ENCODE assay signal across 9 cellular contexts in the genomic region with DNA sequence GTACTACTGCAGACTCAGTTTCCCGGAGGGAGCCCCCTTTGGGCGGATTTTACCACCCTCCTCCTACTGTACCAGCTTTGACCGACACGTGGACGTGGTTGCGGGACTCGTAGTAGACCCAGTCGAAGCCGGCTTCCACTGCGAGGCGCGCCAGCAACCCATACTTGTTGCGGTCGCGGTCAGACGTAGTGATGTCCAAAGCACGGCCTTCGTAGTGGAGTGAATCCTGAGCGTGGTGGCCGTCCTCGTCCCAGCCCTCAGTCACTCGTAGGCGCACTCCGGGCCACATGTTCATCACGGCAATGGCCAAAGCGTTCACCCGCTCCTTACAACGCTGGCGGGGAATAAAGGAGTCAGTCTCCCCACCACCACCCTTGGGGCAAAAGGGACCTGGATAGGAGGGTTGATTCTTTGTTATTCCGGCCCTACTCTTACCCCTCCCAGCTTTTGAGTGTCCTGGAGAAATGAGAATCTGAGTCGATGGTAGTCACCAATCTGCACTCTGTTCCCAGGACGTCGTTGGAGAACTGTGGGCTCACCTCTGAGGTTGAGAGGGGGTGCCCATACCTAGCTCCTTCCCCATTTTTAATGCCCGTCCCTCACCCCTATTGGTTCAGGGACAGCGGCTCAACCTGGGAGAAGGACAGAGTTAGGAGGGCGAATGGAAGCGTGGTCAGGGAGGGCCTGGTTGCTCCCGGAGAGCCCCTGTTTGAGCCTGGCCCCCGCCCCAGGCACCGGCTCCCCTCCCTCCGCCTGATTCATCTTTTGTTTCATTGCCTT. TPM values are rescaled to one million over a fixed set of nuclear protein-coding genes. Genes with fewer than 3 reads are reported as not detected.
DNase-seq lines count a peak whose midpoint lies in the region; ATAC-seq and TF ChIP-seq lines count a peak whose summit lies in the region.
"Had no signal": no experiment of that assay in that cellular context is flagged by ENCODE, and none has a peak within 500 bp of the region (broad histone marks: within the 10 kb centered on the region; RNA-seq: fewer than 3 reads in every experiment).

No MANE protein-coding gene starts in this region.

- intact Hi-C loops in naive thymus-derived CD4-positive, alpha-beta T cell (cut with micrococcal nuclease): loop anchor here in 1 of 2 donors (5.0 kb wide), 1 partner anchor 256 kb away; a partner anchor contains a TSS
- intact Hi-C loops in transverse colon (cut with DNase I; ENCODE audit: low total_unique reads): no loop called here

- no peak overlapping the region for H3K27ac ChIP-seq in naive thymus-derived CD4-positive, alpha-beta T cell (ENCODE audit: low read depth, low read length)
- H3K27ac ChIP-seq in upper lobe of left lung (peak overlapping the region in 2 of 4 donors; percentile 68), transverse colon (no peak overlapping the region)

- TF ChIP-seq POLR2A in upper lobe of left lung (IDR thresholded peaks at IDR 0.05): no peak
- TF ChIP-seq POLR2A in transverse colon (IDR thresholded peaks at IDR 0.05): no peak

- peaks cover 44 to 49% of the 10 kb centered on the region in 2 donors for H3K4me1 ChIP-seq in naive thymus-derived CD4-positive, alpha-beta T cell (ENCODE audit: control insufficient read depth in 2 of 2, insufficient read depth in 2 of 2, low read length in 2 of 2)
- H3K4me1 ChIP-seq in upper lobe of left lung (peaks cover 66 to 77% (median 70%) of the 10 kb centered on the region in 4 donors), transverse colon (peaks cover 32 to 55% (median 42%) of the 10 kb centered on the region in 4 donors)

- TF ChIP-seq CTCF in astrocyte of the spinal cord (IDR thresholded peaks at IDR 0.05; ENCODE audit: low read depth, low read length): no peak
- no peak for TF ChIP-seq CTCF in upper lobe of left lung (IDR thresholded peaks at IDR 0.05)
- TF ChIP-seq CTCF in transverse colon (IDR thresholded peaks at IDR 0.05): no peak

- TF ChIP-seq EP300 in upper lobe of left lung (IDR thresholded peaks at IDR 0.05): no peak
- no peak for TF ChIP-seq EP300 in transverse colon (IDR thresholded peaks at IDR 0.05; ENCODE audit: low read depth)

- CTCF ChIA-PET in naive thymus-derived CD4-positive, alpha-beta T cell (lab: Charles Lee): interaction anchor here (0.7 to 4.3 kb wide), 7 partner anchors 13 to 94 kb away, joined by 3 to 48 read pairs (median 6); a partner anchor contains a TSS

- H3K4me1 Mint-ChIP-seq in naive thymus-derived CD4-positive, alpha-beta T cell: peaks cover 22 to 69% (median 59%) of the 10 kb centered on the region in 7 donors

- H3K27ac Mint-ChIP-seq in naive thymus-derived CD4-positive, alpha-beta T cell: peak overlapping the region in 1 of 9 donors; percentile 23

- H3K36me3 ChIP-seq in naive thymus-derived CD4-positive, alpha-beta T cell (ENCODE audit: control insufficient read depth in 2 of 3, insufficient read depth in 3 of 3, low read length in 3 of 3): no peaks in the 10 kb centered on the region
- H3K36me3 ChIP-seq in upper lobe of left lung (peaks cover 0 to 4% (median 0%) of the 10 kb centered on the region in 4 donors), transverse colon (no peaks in the 10 kb centered on the region)

- H3K4me3 ChIP-seq in astrocyte of the spinal cord (ENCODE audit: low read depth, low read length) (peak overlapping the region; percentile 26), upper lobe of left lung (peak overlapping the region in 3 of 4 donors; percentile 28 to 43 (median 34)), transverse colon (peak overlapping the region in 1 of 4 donors; percentile 34)
- no peak overlapping the region for H3K4me3 ChIP-seq in naive thymus-derived CD4-positive, alpha-beta T cell (ENCODE audit: low read length)

- H3K9me3 ChIP-seq in naive thymus-derived CD4-positive, alpha-beta T cell (ENCODE audit: control insufficient read depth in 2 of 3, low read length in 3 of 3): no peaks in the 10 kb centered on the region
- H3K9me3 ChIP-seq in upper lobe of left lung (no peaks in the 10 kb centered on the region), transverse colon (no peaks in the 10 kb centered on the region)

- POLR2A ChIA-PET in naive thymus-derived CD4-positive, alpha-beta T cell (lab: Charles Lee): interaction anchor here (0.6 to 0.7 kb wide), 2 partner anchors 23 to 75 kb away, joined by 3 read pairs; no protein-coding TSS in a partner anchor

- peaks cover 19 to 40% of the 10 kb centered on the region in 2 donors for H3K27me3 ChIP-seq in naive thymus-derived CD4-positive, alpha-beta T cell (ENCODE audit: control insufficient read depth in 2 of 2, insufficient read depth in 2 of 2, low read length in 2 of 2)
- H3K27me3 ChIP-seq in upper lobe of left lung: peaks cover 0 to 53% (median 27%) of the 10 kb centered on the region in 4 donors
- peaks cover 67% of the 10 kb centered on the region for H3K27me3 ChIP-seq in transverse colon

- 28 to 46% methylated on average over 21 to 35 of the region's 41 CpGs for WGBS in upper lobe of left lung, 2 donors
- WGBS in transverse colon (ENCODE audit: low coverage in 1 of 2), 2 donors: 39% methylated on average over 37 of the region's 41 CpGs; no CpG with 5 or more reads in 1 of the 2 donors

- peak; percentile 14 for DNase-seq in stimulated activated CD4-positive, alpha-beta T cell treated with anti-CD3 and anti-CD28 coated beads, Interleukin-15, amount 100 ng/mL, for 24 hours
- DNase-seq in stimulated activated CD4-positive, alpha-beta T cell treated with anti-CD3 and anti-CD28 coated beads, Interleukin-4, amount 100 ng/mL, for 24 hours: no peak
- DNase-seq in astrocyte of the spinal cord (ENCODE audit: low read depth, low spot score) (no peak), upper lobe of left lung (peak in 1 of 2 donors; percentile 68), T-helper 1 cell (no peak), transverse colon (no peak), SW 1271 (lab: John Stamatoyannopoulos, UW) (no peak)
- DNase-seq in naive thymus-derived CD4-positive, alpha-beta T cell: peak in 1 of 9 donors; percentile 9
- DNase-seq: NCI-H1417 treated with DMSO at 0.1 percent for 48 hours had no signal

- peaks cover 0 to 2% (median 0%) of the 10 kb centered on the region in 11 donors for H3K9me3 Mint-ChIP-seq in naive thymus-derived CD4-positive, alpha-beta T cell

- peaks cover 50 to 75% (median 64%) of the 10 kb centered on the region in 5 donors for H3K27me3 Mint-ChIP-seq in naive thymus-derived CD4-positive, alpha-beta T cell

- peaks cover 0 to 11% (median 0%) of the 10 kb centered on the region in 5 donors for H3K36me3 Mint-ChIP-seq in naive thymus-derived CD4-positive, alpha-beta T cell

- in situ Hi-C loops in astrocyte of the spinal cord (cut with HindIII; ENCODE audit: low sequenced_read_pairs): no loop called here
- in situ Hi-C loops in transverse colon (cut with MboI; ENCODE audit: low pct_ligation_motif_present in 1 of 4, low pct_unique_long_range_greater_than_20kb in 1 of 4, low sequenced_read_pairs in 3 of 4): loop anchor here in 2 of 4 donors (25.0 kb wide), 1 partner anchor 146 kb away; no protein-coding TSS in a partner anchor

- no peak for ATAC-seq in naive thymus-derived CD4-positive, alpha-beta T cell
- ATAC-seq in upper lobe of left lung (ENCODE audit: low FRiP score in 2 of 2): no peak

- H3K4me3 Mint-ChIP-seq in naive thymus-derived CD4-positive, alpha-beta T cell: peak overlapping the region; percentile 60 to 84 (median 80)

RNA-seq across cellular contexts. Expression of a gene that starts 3.4 kb away (rescaled TPM):
- under 1 TPM; 0.24 to 0.91 (median 0.76) TPM for total RNA-seq in naive thymus-derived CD4-positive, alpha-beta T cell
- polyA plus RNA-seq in naive thymus-derived CD4-positive, alpha-beta T cell: not detected
- total RNA-seq in upper lobe of left lung: 1 to 10 TPM in 2 of 6 donors, under 1 TPM in 3, not detected in 1; 0.39 to 3.1 (median 0.76) TPM
- total RNA-seq in transverse colon: under 1 TPM in 2 of 4 donors, not detected in 2; 0.27 to 0.32 TPM

RNA-seq across cellular contexts. Expression of a gene that starts 19.4 kb away (rescaled TPM):
- 100 to 1,000 TPM in 4 of 5 experiments, 10 to 100 TPM in 1; 67.4 to 328 (median 263) TPM for total RNA-seq in naive thymus-derived CD4-positive, alpha-beta T cell
- 10 to 100 TPM; 40.7 to 58.6 TPM for polyA plus RNA-seq in naive thymus-derived CD4-positive, alpha-beta T cell
- total RNA-seq in upper lobe of left lung (100 to 1,000 TPM in 1 of 6 donors, 10 to 100 TPM in 5; 20.4 to 108 (median 57.7) TPM), transverse colon (100 to 1,000 TPM in 1 of 4 donors, 10 to 100 TPM in 3; 72.6 to 125 (median 82.1) TPM)

RNA-seq across cellular contexts. Expression of a gene that starts 21.5 kb away (rescaled TPM):
- 1 to 10 TPM; 1.8 to 9.4 (median 3.3) TPM for total RNA-seq in naive thymus-derived CD4-positive, alpha-beta T cell
- 1 to 10 TPM; 1.8 to 3.8 TPM for polyA plus RNA-seq in naive thymus-derived CD4-positive, alpha-beta T cell
- total RNA-seq in upper lobe of left lung (1 to 10 TPM in 2 of 6 donors, under 1 TPM in 2, not detected in 2; 0.97 to 1.4 (median 1.2) TPM), transverse colon (not detected)

RNA-seq across cellular contexts. Expression of a gene that starts 30.7 kb away (rescaled TPM):
- 100 to 1,000 TPM; 129 to 167 (median 151) TPM for total RNA-seq in naive thymus-derived CD4-positive, alpha-beta T cell
- 10 to 100 TPM in 1 of 2 donors, 1 to 10 TPM in 1; 6.6 to 26.4 TPM for polyA plus RNA-seq in naive thymus-derived CD4-positive, alpha-beta T cell
- total RNA-seq in upper lobe of left lung (100 to 1,000 TPM in 5 of 6 donors, 10 to 100 TPM in 1; 91.5 to 250 (median 112) TPM), transverse colon (100 to 1,000 TPM in 1 of 4 donors, 10 to 100 TPM in 3; 50.0 to 351 (median 78.0) TPM)

RNA-seq across cellular contexts. Expression of a gene that starts 39.9 kb away (rescaled TPM):
- total RNA-seq in naive thymus-derived CD4-positive, alpha-beta T cell: 1,000 to 10,000 TPM in 1 of 5 experiments, 100 to 1,000 TPM in 4; 124 to 1,463 (median 279) TPM
- 100 to 1,000 TPM; 473 to 648 TPM for polyA plus RNA-seq in naive thymus-derived CD4-positive, alpha-beta T cell
- total RNA-seq in upper lobe of left lung (100 to 1,000 TPM in 5 of 6 donors, 10 to 100 TPM in 1; 87.0 to 764 (median 397) TPM), transverse colon (100 to 1,000 TPM; 219 to 390 (median 319) TPM)
